ENCODE assay signal across 9 cellular contexts in the genomic region with DNA sequence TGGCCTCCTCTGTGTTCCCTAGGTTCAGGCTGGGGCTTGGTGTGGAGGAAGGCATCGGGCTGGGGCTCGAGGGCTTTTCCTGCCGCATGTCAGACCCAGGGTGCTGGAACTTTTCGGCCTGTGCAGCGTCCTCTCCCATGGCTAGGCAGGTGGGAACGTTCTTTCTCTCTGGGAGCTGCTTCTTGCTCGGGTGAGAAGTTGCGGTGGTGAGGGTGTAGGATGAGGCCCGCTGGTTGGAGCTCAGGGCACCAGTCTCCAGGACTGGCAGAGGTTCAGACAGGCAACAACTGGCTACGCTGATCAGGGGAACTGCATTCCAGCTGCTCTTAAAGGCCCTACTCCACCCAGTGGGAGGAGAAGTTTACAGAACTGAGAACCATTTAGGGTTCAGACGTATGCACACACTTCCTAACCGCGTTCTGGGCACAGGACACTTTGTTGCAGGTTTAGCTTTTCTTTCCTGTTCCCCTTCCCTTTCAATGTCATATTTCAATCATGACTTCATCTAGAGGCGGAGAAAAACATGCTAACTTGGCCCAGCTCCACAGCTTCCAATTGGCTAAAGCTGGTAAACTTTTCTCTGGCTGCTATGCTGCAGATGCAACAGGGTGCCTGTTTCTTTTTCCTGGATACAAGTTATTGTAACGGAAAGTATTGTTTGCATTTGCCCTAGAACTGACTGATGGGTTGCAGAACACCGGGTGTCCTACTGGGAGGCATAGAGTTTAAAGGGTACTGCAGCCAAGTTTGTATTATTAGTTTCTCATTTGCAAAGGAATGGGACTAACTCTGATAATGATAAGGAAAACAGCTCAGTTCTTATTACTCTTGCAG. TPM values are rescaled to one million over a fixed set of nuclear protein-coding genes. Genes with fewer than 3 reads are reported as not detected.
DNase-seq lines count a peak whose midpoint lies in the region; TF ChIP-seq lines count a peak whose summit lies in the region.
"Had no signal": no experiment of that assay in that cellular context is flagged by ENCODE, and none has a peak within 500 bp of the region (broad histone marks: within the 10 kb centered on the region; RNA-seq: fewer than 3 reads in every experiment).

A gene with protein sequence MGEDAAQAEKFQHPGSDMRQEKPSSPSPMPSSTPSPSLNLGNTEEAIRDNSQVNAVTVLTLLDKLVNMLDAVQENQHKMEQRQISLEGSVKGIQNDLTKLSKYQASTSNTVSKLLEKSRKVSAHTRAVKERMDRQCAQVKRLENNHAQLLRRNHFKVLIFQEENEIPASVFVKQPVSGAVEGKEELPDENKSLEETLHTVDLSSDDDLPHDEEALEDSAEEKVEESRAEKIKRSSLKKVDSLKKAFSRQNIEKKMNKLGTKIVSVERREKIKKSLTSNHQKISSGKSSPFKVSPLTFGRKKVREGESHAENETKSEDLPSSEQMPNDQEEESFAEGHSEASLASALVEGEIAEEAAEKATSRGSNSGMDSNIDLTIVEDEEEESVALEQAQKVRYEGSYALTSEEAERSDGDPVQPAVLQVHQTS (minus strand): TSS at position 302 of the 834 bp plus-strand sequence. CDS start 163 bp downstream, at position 139.

- H3K4me1 ChIP-seq in SJSA1 (replicated peaks), result peaks cover 39% of the 10 kb centered on the region

- H3K27ac Mint-ChIP-seq in activated T-cell treated with anti-CD3 and anti-CD28 coated beads, Interleukin-2, amount 50 U/mL, for 24 hours, result no peak within 1 kb of the TSS
- H3K27ac Mint-ChIP-seq: CD4-positive, CD25-positive, alpha-beta regulatory T cell had no signal

- no peaks in the 10 kb centered on the region for H3K9me3 Mint-ChIP-seq in activated T-cell treated with anti-CD3 and anti-CD28 coated beads, Interleukin-2, amount 50 U/mL, for 24 hours

- peaks cover 7% of the 10 kb centered on the region; the same call in 1 of the 2 replicates for H3K36me3 ChIP-seq in SJSA1

- no peaks in the 10 kb centered on the region for H3K9me3 ChIP-seq in SJSA1 (replicated peaks)

- H3K4me1 Mint-ChIP-seq in activated T-cell treated with anti-CD3 and anti-CD28 coated beads, Interleukin-2, amount 50 U/mL, for 24 hours (ENCODE audit: low read depth), result peaks cover 11% of the 10 kb centered on the region

- no peak within 1 kb of the TSS for H3K4me3 Mint-ChIP-seq in activated T-cell treated with anti-CD3 and anti-CD28 coated beads, Interleukin-2, amount 50 U/mL, for 24 hours

- intact Hi-C loops in posterior vena cava (cut with DNase I), result no loop called here

- no peak for TF ChIP-seq CTCF in fibroblast of pulmonary artery (IDR thresholded peaks at IDR 0.05; ENCODE audit: low read length, missing control alignments)

- peak within 1 kb of the TSS; percentile 72 for H3K27ac ChIP-seq in SJSA1

- peak within 1 kb of the TSS; percentile 34 for H3K4me3 ChIP-seq in SJSA1
- peak within 1 kb of the TSS; percentile 49 for H3K4me3 ChIP-seq in fibroblast of pulmonary artery (replicated peaks; ENCODE audit: low read depth, low read length)

- peak; percentile 32 for DNase-seq in NOMO-1 treated with dmso at 0.1 percent for 144 hours (lab: John Stamatoyannopoulos, UW; ENCODE audit: unreplicated experiment)
- no peak for DNase-seq in NOMO-1 treated with DMSO at 0.1 percent for 48 hours (lab: John Stamatoyannopoulos, UW; ENCODE audit: unreplicated experiment)
- peak; percentile 79 to 90 for DNase-seq in SJSA1 (ENCODE audit: low read depth in 1 of 2, low spot score in 2 of 2)
- peak; percentile 91 for DNase-seq in fibroblast of pulmonary artery (ENCODE audit: low read depth)
- DNase-seq in posterior vena cava (ENCODE audit: low spot score), result peak; percentile 83
- no peak for DNase-seq in COR-L47 (lab: John Stamatoyannopoulos, UW)
- no peak for DNase-seq in activated T-cell treated with anti-CD3 and anti-CD28 coated beads, Interleukin-2, amount 50 U/mL, for 24 hours
- DNase-seq in activated CD4-positive, alpha-beta T cell treated with anti-CD3 and anti-CD28 coated beads for 4 hours, result no peak
- DNase-seq: CD4-positive, CD25-positive, alpha-beta regulatory T cell had no signal

- peaks cover 50% of the 10 kb centered on the region for H3K27me3 Mint-ChIP-seq in activated T-cell treated with anti-CD3 and anti-CD28 coated beads, Interleukin-2, amount 50 U/mL, for 24 hours

- no peaks in the 10 kb centered on the region for H3K36me3 Mint-ChIP-seq in activated T-cell treated with anti-CD3 and anti-CD28 coated beads, Interleukin-2, amount 50 U/mL, for 24 hours (ENCODE audit: low read depth)
- H3K36me3 Mint-ChIP-seq: CD4-positive, CD25-positive, alpha-beta regulatory T cell had no signal

- H3K27me3 ChIP-seq in SJSA1 (replicated peaks), result no peaks in the 10 kb centered on the region

RNA-seq across cellular contexts. Expression of the gene that starts here (rescaled TPM):
- 26.4 and 28.1 TPM in 2 replicates for total RNA-seq in SJSA1 (2014; rRNA removed; shearing (Covaris generic))
- 10 to 100 TPM; 40.4 to 48.8 TPM for total RNA-seq in posterior vena cava

Comparison
In these comparisons a context has a peak if more than half of its experiments do, and no peak if none do; other contexts are left out.
1. DNase-seq: peak in NOMO-1 treated with dmso at 0.1 percent for 144 hours (single experiment), SJSA1 (2 of 2), fibroblast of pulmonary artery (single experiment) and posterior vena cava (single experiment); none in NOMO-1 treated with DMSO at 0.1 percent for 48 hours (single experiment), COR-L47 (single experiment), activated T-cell treated with anti-CD3 and anti-CD28 coated beads, Interleukin-2, amount 50 U/mL, for 24 hours (single experiment) and activated CD4-positive, alpha-beta T cell treated with anti-CD3 and anti-CD28 coated beads for 4 hours (0 of 2).